ENCODE assay signal across 1 cellular context in the genomic region with DNA sequence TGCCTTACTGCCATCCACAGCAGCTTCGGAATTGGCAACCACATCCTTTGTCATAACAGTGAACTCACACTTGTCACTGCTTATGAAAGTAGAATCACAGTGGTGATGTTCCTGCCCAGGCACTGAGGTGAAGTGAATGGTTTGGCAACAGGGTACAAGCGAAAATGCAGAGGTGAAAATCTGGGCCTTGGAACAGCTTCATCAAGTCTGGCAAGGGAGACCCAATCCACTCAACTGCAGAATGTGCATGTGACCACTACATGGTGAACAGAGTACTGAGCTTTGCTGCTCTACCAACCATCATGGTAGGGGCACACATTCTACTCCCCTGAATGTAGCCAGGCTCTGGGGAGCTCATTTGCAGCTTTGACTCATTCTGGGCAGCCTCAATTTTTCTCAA.
TF ChIP-seq lines count a peak whose summit lies in the region.

No MANE protein-coding gene starts in this region.

TF ChIP-seq in K562, 482 proteins besides CTCF, POLR2A, EP300 and RAD21:
- TF ChIP-seq MIER1 (IDR thresholded peaks at IDR 0.05; ENCODE audit: low read depth) = no peak
- no peak for TF ChIP-seq SMARCA5 (IDR thresholded peaks at IDR 0.05)
- TF ChIP-seq SAP30 (IDR thresholded peaks at IDR 0.05; ENCODE audit: borderline replicate concordance, insufficient read depth, low read depth, low read length, poor library complexity, severe bottlenecking) = no peak
- no peak for TF ChIP-seq E2F3 (CRISPR knock-in tag; IDR thresholded peaks at IDR 0.05)
- TF ChIP-seq PML (IDR thresholded peaks at IDR 0.05; ENCODE audit: low read length) = no peak
TF ChIP-seq in K562: peak in this region for 0.
